Comparison of ENCODE assay signal across 2 cellular contexts in the genomic region with DNA sequence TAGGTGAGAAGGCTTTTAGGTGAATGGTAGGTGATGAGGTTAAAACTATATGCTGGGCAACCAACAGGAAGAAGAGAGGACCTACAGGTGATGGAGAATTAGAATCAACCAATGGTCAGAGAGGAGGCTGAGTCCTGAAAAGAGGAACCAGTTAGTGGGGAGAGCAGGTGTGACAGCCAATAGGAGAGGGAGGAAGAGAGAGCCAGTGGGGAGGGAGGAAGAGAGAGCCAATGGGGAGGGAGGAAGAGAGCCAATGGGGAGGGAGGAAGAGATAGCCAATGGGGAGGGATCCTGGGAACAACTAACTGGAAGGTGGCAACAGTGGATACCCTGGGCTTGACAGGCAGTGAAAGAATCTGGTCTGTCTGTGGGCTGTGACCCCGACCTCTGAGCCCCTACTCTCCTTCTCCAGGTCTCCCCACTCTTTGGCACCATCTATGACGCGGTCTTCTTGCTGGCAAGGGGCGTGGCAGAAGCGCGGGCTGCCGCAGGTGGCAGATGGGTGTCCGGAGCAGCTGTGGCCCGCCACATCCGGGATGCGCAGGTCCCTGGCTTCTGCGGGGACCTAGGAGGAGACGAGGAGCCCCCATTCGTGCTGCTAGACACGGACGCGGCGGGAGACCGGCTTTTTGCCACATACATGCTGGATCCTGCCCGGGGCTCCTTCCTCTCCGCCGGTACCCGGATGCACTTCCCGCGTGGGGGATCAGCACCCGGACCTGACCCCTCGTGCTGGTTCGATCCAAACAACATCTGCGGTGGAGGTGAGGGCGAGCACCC.
TF ChIP-seq lines count a peak whose summit lies in the region.

No MANE protein-coding gene starts in this region.

TF ChIP-seq in HepG2, 621 proteins besides CTCF, POLR2A, EP300 and RAD21:
- TF ChIP-seq POLR2AphosphoS2 (IDR thresholded peaks at IDR 0.05; ENCODE audit: low read depth, low read length) (no peak), NFYC (CRISPR knock-in tag; IDR thresholded peaks at IDR 0.05) (peak; percentile 13; the same call in 1 of the 2 replicates)
TF ChIP-seq in HepG2: peak in this region for 1.

TF ChIP-seq in H1, 55 proteins besides CTCF, POLR2A, EP300 and RAD21:
- TF ChIP-seq SP1 (IDR thresholded peaks at IDR 0.05; ENCODE audit: low read depth, low read length) = peak; percentile 55
- TF ChIP-seq, protein P1, sequence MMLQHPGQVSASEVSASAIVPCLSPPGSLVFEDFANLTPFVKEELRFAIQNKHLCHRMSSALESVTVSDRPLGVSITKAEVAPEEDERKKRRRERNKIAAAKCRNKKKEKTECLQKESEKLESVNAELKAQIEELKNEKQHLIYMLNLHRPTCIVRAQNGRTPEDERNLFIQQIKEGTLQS (IDR thresholded peaks at IDR 0.05; ENCODE audit: insufficient read depth, low read depth, low read length) = no peak
